In the genomic region with DNA sequence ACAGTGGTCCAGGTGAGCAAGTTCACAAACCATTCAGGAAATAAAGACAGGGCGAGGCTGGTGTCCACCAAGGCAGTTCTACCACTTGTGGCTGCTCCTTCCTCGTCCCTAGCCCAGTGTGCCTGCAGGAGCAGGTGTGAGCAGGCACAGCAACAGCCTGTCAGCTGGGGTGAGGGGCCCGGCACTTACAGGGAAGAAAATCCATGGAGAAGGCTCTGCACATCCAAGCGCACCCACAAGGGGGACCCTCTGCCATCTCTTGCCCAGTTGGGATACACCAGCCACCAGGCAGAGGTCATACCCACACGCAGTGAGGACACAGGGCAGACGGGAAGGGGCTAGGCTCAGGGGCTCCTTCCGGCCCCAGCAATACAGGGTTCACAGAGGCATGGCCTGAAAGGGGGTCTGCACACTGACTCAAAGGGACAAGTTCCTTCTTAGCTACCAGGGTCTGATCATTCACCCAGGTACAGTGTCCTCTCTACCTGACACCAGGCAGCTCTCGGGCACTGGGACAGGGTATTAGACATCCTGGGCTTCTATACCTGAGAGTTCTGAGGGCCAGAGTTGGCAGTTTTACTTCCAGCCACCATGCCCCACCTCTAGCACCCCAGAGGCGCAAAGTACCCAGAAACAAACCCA, we compare ENCODE assay signal across 9 cellular contexts. TPM values are rescaled to one million over a fixed set of nuclear protein-coding genes. Genes with fewer than 3 reads are reported as not detected.
DNase-seq lines count a peak whose midpoint lies in the region; ATAC-seq and TF ChIP-seq lines count a peak whose summit lies in the region.
"Had no signal": no experiment of that assay in that cellular context is flagged by ENCODE, and none has a peak within 500 bp of the region (broad histone marks: within the 10 kb centered on the region; RNA-seq: fewer than 3 reads in every experiment).

No MANE protein-coding gene starts in this region.

- H3K27ac Mint-ChIP-seq in CD14-positive monocyte = peak overlapping the region; percentile 56 to 87 (median 81)

- H3K79me2 ChIP-seq in PC-9 (ENCODE audit: low read depth) = no peaks in the 10 kb centered on the region

- ATAC-seq in HG03135 (IDR thresholded peaks at IDR 0.05; ENCODE audit: unreplicated experiment) = no peak
- ATAC-seq in GM21737 (IDR thresholded peaks at IDR 0.05; ENCODE audit: unreplicated experiment) = no peak

- TF ChIP-seq CTCF in CD14-positive monocyte (IDR thresholded peaks at IDR 0.05) (peak; percentile 61), PC-9 (conservative IDR thresholded peaks at IDR 0.05) (peak; percentile 70)

- H3K36me3 ChIP-seq in HAP-1 (replicated peaks) (peaks cover 60% of the 10 kb centered on the region), PC-9 (ENCODE audit: low read depth) (no peaks in the 10 kb centered on the region)

- in situ Hi-C loops in HAP-1 (cut with MboI; ENCODE audit: low sequenced_read_pairs) = loop anchor here (10.0 kb wide), 1 partner anchor 443 kb away; a partner anchor contains a TSS

- H3K4me1 Mint-ChIP-seq in CD14-positive monocyte = peaks cover 62% of the 10 kb centered on the region

- H3K4me1 ChIP-seq in HAP-1 = no peaks in the 10 kb centered on the region; the same call in 1 of the 2 replicates
- H3K4me1 ChIP-seq in PC-9 (replicated peaks; ENCODE audit: insufficient read depth) = no peaks in the 10 kb centered on the region

- DNase-seq in CD14-positive monocyte (ENCODE audit: low spot score) = no peak
- DNase-seq in HAP-1 (ENCODE audit: low spot score in 2 of 2) = peak; percentile 31 to 73
- DNase-seq in PC-9 = peak; percentile 64 to 74
- peak; percentile 81 for DNase-seq in ecto neural progenitor cell (ENCODE audit: low spot score)
- DNase-seq in medulla oblongata (ENCODE audit: extremely low spot score) = peak; percentile 49
- no peak for DNase-seq in effector CD8-positive, alpha-beta T cell (lab: John Stamatoyannopoulos, UW)
- DNase-seq: naive B cell had no signal

- H3K9me2 ChIP-seq in PC-9 (ENCODE audit: insufficient read depth) = no peaks in the 10 kb centered on the region

- no peaks in the 10 kb centered on the region for H3K27me3 ChIP-seq in HAP-1 (ENCODE audit: low read depth)
- no peaks in the 10 kb centered on the region for H3K27me3 ChIP-seq in PC-9 (ENCODE audit: insufficient read depth, low read depth)

- H3K4me3 ChIP-seq in HAP-1 = no peak overlapping the region
- no peak overlapping the region for H3K4me3 ChIP-seq in PC-9

- H3F3A ChIP-seq in PC-9 (ENCODE audit: insufficient read depth, low read depth) = no peaks in the 10 kb centered on the region

- H4K20me1 ChIP-seq in PC-9 (ENCODE audit: insufficient read depth) = no peaks in the 10 kb centered on the region

- H3K4me3 Mint-ChIP-seq in CD14-positive monocyte = peak overlapping the region; percentile 50 to 69

- CTCF ChIA-PET in PC-9 (lab: Charles Lee) = no interaction called here

- BruUV-seq in PC-9 (replicated peaks; lab: Mats Ljungman, UMichigan) = no TSS peak

- H3K36me3 Mint-ChIP-seq in CD14-positive monocyte = peaks cover 49 to 53% of the 10 kb centered on the region in 2 donors

- POLR2A ChIA-PET in PC-9 (lab: Charles Lee; ENCODE audit: unreplicated experiment) = no interaction called here

- intact Hi-C loops in CD14-positive monocyte (cut with micrococcal nuclease) (loop anchor here in 1 of 2 donors (10.0 kb wide), 1 partner anchor 103 kb away; a partner anchor contains a TSS), PC-9 (cut with micrococcal nuclease; ENCODE audit: unreplicated experiment) (loop anchor here (1.0 to 2.0 kb wide), 4 partner anchors 74 to 513 kb away; no protein-coding TSS in a partner anchor)

- H3K4me2 ChIP-seq in PC-9 = no peak overlapping the region

- no peak overlapping the region for H3K27ac ChIP-seq in PC-9

- H3K9me3 Mint-ChIP-seq in CD14-positive monocyte = peaks cover 0 to 2% (median 0%) of the 10 kb centered on the region in 7 donors
- H3K9me3 Mint-ChIP-seq: naive B cell had no signal

- no peaks in the 10 kb centered on the region for H3K9me3 ChIP-seq in HAP-1
- H3K9me3 ChIP-seq in PC-9 (ENCODE audit: insufficient read depth, low read depth) = no peaks in the 10 kb centered on the region

- H3K27me3 Mint-ChIP-seq in CD14-positive monocyte (ENCODE audit: low read depth in 3 of 3) = no peaks in the 10 kb centered on the region
- H3K27me3 Mint-ChIP-seq: naive B cell had no signal

- no peak overlapping the region for H2AFZ ChIP-seq in PC-9

RNA-seq across cellular contexts. Expression of a gene that starts 27.0 kb away (rescaled TPM):
- 10 to 100 TPM in 1 of 2 donors, 1 to 10 TPM in 1; 8.6 to 10.8 TPM for polyA plus RNA-seq in CD14-positive monocyte
- total RNA-seq in PC-9 (2021) = 10.7 and 18.4 TPM in 2 replicates

RNA-seq across cellular contexts. Expression of a gene that starts 35.4 kb away (rescaled TPM):
- polyA plus RNA-seq in CD14-positive monocyte = 10 to 100 TPM; 25.0 to 33.2 TPM
- 68.1 and 69.5 TPM in 2 replicates for total RNA-seq in PC-9 (2021)

RNA-seq across cellular contexts. Expression of a gene that starts 37.1 kb away (rescaled TPM):
- 10 to 100 TPM; 39.2 to 49.4 TPM for polyA plus RNA-seq in CD14-positive monocyte
- total RNA-seq in PC-9 (2021) = 118 and 141 TPM in 2 replicates

RNA-seq across cellular contexts. Expression of a gene that starts 44.6 kb away (rescaled TPM):
- polyA plus RNA-seq in CD14-positive monocyte = not detected
- total RNA-seq in PC-9 (2021) = 0.13 and 0.15 TPM in 2 replicates

Comparison
In these comparisons a context has a peak if more than half of its experiments do, and no peak if none do; other contexts are left out.
1. DNase-seq: peak in HAP-1 (2 of 2), PC-9 (2 of 2), ecto neural progenitor cell (single experiment) and medulla oblongata (single experiment); none in CD14-positive monocyte (single experiment) and effector CD8-positive, alpha-beta T cell (single experiment).